Comparison of ENCODE assay signal across 8 cellular contexts in genomic region chr14:75141967-75142366, GRCh38. TPM values are rescaled to one million over a fixed set of nuclear protein-coding genes. Genes with fewer than 3 reads are reported as not detected.
DNase-seq lines count a peak whose midpoint lies in the region; ATAC-seq and TF ChIP-seq lines count a peak whose summit lies in the region.

No MANE protein-coding gene starts in this region.

- H3K4me1 ChIP-seq in aorta (ENCODE audit: control insufficient read depth in 1 of 2, insufficient read depth in 2 of 2, low read length in 2 of 2) = peaks cover 0 to 3% of the 10 kb centered on the region in 2 donors

- H3K27me3 Mint-ChIP-seq in neural crest cell (ENCODE audit: low read depth) = no peaks in the 10 kb centered on the region

- peaks cover 16% of the 10 kb centered on the region for H3K4me1 Mint-ChIP-seq in neural crest cell

- no peak overlapping the region for H3K4me3 Mint-ChIP-seq in neural crest cell

- ATAC-seq in aorta (ENCODE audit: low FRiP score) (no peak), HG02763 (IDR thresholded peaks at IDR 0.05; ENCODE audit: unreplicated experiment) (no peak)

- no peak overlapping the region for H3K27ac ChIP-seq in aorta (ENCODE audit: low read depth in 1 of 2, low read length in 2 of 2)

- DNase-seq in NCI-H345 (lab: John Stamatoyannopoulos, UW) (peak; percentile 3), NCI-H345 treated with DMSO at 0.1 percent for 48 hours (lab: John Stamatoyannopoulos, UW; ENCODE audit: unreplicated experiment) (no peak), LHCN-M2 (ENCODE audit: low read depth) (peak; percentile 34), neural crest cell (ENCODE audit: low read depth, low spot score) (no peak), aorta (no peak), iPS-NIHi7 (ENCODE audit: extremely low spot score) (no peak)
- peak; percentile 35 for DNase-seq in central memory CD4-positive, alpha-beta T cell

- no peaks in the 10 kb centered on the region for H3K9me3 ChIP-seq in aorta (ENCODE audit: control insufficient read depth, low read length)

- H3K9me3 Mint-ChIP-seq in neural crest cell = no peaks in the 10 kb centered on the region

- no peak overlapping the region for H3K27ac Mint-ChIP-seq in neural crest cell (ENCODE audit: unreplicated experiment)

- no peak overlapping the region for H3K4me3 ChIP-seq in aorta (ENCODE audit: low read length in 2 of 2)

- H3K27me3 ChIP-seq in aorta (ENCODE audit: control insufficient read depth in 1 of 2, insufficient read depth in 2 of 2, low read length in 1 of 2) = no peaks in the 10 kb centered on the region

- peaks cover 6% of the 10 kb centered on the region for H3K36me3 Mint-ChIP-seq in neural crest cell (ENCODE audit: low read depth)

- intact Hi-C loops in aorta (cut with DNase I) = no loop called here

- H3K36me3 ChIP-seq in aorta (ENCODE audit: control insufficient read depth in 1 of 2, insufficient read depth in 2 of 2, low read length in 1 of 2) = no peaks in the 10 kb centered on the region

- peak; percentile 57 for TF ChIP-seq CTCF in neural crest cell (conservative IDR thresholded peaks at IDR 0.05)

RNA-seq across cellular contexts. Expression of gene NEK9, which starts 15.1 kb away (rescaled TPM):
- total RNA-seq in LHCN-M2 (2014; rRNA removed) (37.9 and 38.7 TPM in 2 replicates), neural crest cell (109 and 113 TPM in 2 replicates), aorta (100 to 1,000 TPM in 1 of 2 donors, 10 to 100 TPM in 1; 75.9 to 104 TPM)
- polyA plus RNA-seq in LHCN-M2 (2012) = 38.0 TPM
- polyA plus RNA-seq in aorta = 10 to 100 TPM; 19.5 to 47.7 TPM

RNA-seq across cellular contexts. Expression of gene TMED10, which starts 34.4 kb away (rescaled TPM):
- total RNA-seq in LHCN-M2 (2014; rRNA removed) (313 and 322 TPM in 2 replicates), neural crest cell (178 and 186 TPM in 2 replicates), aorta (100 to 1,000 TPM; 249 to 277 TPM)
- 217 TPM for polyA plus RNA-seq in LHCN-M2 (2012)
- polyA plus RNA-seq in aorta = 100 to 1,000 TPM; 114 to 139 TPM

Comparison
In these comparisons a context has a peak if more than half of its experiments do, and no peak if none do; other contexts are left out.
1. DNase-seq: peak in NCI-H345 (single experiment), LHCN-M2 (single experiment) and central memory CD4-positive, alpha-beta T cell (single experiment); none in NCI-H345 treated with DMSO at 0.1 percent for 48 hours (single experiment), neural crest cell (single experiment), aorta (0 of 2) and iPS-NIHi7 (single experiment).